ENCODE assay signal across 23 cellular contexts in the genomic region with DNA sequence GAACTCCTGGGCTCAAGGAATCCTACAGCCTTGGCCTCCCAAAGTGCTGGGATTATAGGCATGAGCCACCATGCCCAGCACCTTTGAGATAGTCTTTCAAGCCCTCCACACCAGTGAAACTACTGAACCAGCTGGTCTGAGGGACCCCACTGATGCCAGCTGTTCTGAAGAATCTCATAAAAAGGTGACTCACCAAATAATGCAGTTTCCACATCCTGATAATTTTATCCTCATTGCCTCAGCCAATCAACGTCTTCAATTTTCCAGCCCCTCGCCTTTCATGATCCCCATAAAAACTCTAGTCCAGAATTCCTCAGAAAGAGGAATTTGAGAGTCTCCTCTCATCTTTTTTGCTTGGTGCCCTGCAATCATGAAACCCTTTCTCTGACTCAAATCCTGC.
"Had no signal": no experiment of that assay in that cellular context is flagged by ENCODE, and none has a peak within 500 bp of the region (broad histone marks: within the 10 kb centered on the region; RNA-seq: fewer than 3 reads in every experiment).

No MANE protein-coding gene starts in this region.

- H3K4me3 Mint-ChIP-seq: activated CD4-positive, alpha-beta memory T cell treated with anti-CD3 and anti-CD28 coated beads for 36 hours; brain; nephron; stimulated activated naive CD8-positive, alpha-beta T cell treated with anti-CD3 and anti-CD28 coated beads, Interleukin-15, amount 100 ng/mL, for 72 hours; T-helper 1 cell treated with Interleukin-12 subunit alpha and Interleukin-12 subunit beta and Interleukin-4 antibody, amounts not matched to agents 30 μg/mL and 1 μg/mL, for 36 hours had no signal

- H3K36me3 Mint-ChIP-seq: activated CD4-positive, alpha-beta memory T cell treated with anti-CD3 and anti-CD28 coated beads for 36 hours; activated naive CD4-positive, alpha-beta T cell treated with anti-CD3 and anti-CD28 coated beads, Interleukin-2, amount 50 U/mL, for 72 hours; brain had no signal

- H3K4me1 Mint-ChIP-seq: nephron; stimulated activated naive CD8-positive, alpha-beta T cell treated with anti-CD3 and anti-CD28 coated beads, Interleukin-15, amount 100 ng/mL, for 72 hours had no signal

- ATAC-seq: activated naive CD4-positive, alpha-beta T cell treated with anti-CD3 and anti-CD28 coated beads, Interleukin-2, amount 50 U/mL, for 72 hours; left lung; pancreas; psoas muscle; stimulated activated naive CD8-positive, alpha-beta T cell treated with anti-CD3 and anti-CD28 coated beads, Interleukin-15, amount 100 ng/mL, for 72 hours had no signal

- H3K36me3 ChIP-seq: left lung, neutrophil, pancreas, right atrium auricular region, tibial artery had no signal

- H3K27me3 ChIP-seq: left lung, neutrophil, pancreas, right atrium auricular region, tibial artery had no signal

- H3K27ac Mint-ChIP-seq: activated CD4-positive, alpha-beta memory T cell treated with anti-CD3 and anti-CD28 coated beads for 36 hours; activated naive CD4-positive, alpha-beta T cell treated with anti-CD3 and anti-CD28 coated beads, Interleukin-2, amount 50 U/mL, for 72 hours; brain; nephron; stimulated activated naive CD8-positive, alpha-beta T cell treated with anti-CD3 and anti-CD28 coated beads, Interleukin-15, amount 100 ng/mL, for 72 hours; T-helper 1 cell treated with Interleukin-12 subunit alpha and Interleukin-12 subunit beta and Interleukin-4 antibody, amounts not matched to agents 30 μg/mL and 1 μg/mL, for 36 hours had no signal

- H3K4me3 ChIP-seq: left lung, lung, pancreas, psoas muscle, right atrium auricular region, tibial artery had no signal

- H3K27ac ChIP-seq: left lung, neutrophil, pancreas, psoas muscle, right atrium auricular region, tibial artery had no signal

- H3K4me1 ChIP-seq: left lung, pancreas, psoas muscle, right atrium auricular region, tibial artery had no signal

- H3K9me3 ChIP-seq: left lung, neutrophil, pancreas, psoas muscle, right atrium auricular region, tibial artery had no signal

- DNase-seq: activated CD4-positive, alpha-beta memory T cell treated with anti-CD3 and anti-CD28 coated beads for 36 hours; activated CD4-positive, alpha-beta T cell treated with anti-CD3 and anti-CD28 coated beads for 48 hours; activated CD4-positive, CD25-positive, alpha-beta regulatory T cell; activated gamma-delta T cell treated with Interleukin-2 at 50 U/mL for 16 hours; aorta; caudate nucleus; dermis blood vessel endothelial cell; effector CD8-positive, alpha-beta T cell; hippocampal formation; kidney glomerular epithelial cell; left lung; pancreas; psoas muscle; stimulated activated CD4-positive, alpha-beta T cell treated with anti-CD3 and anti-CD28 coated beads, Interleukin-1b, Interleukin-23, amount 100 ng/mL, for 48 hours; stimulated activated naive CD8-positive, alpha-beta T cell treated with anti-CD3 and anti-CD28 coated beads, Interleukin-15, amount 100 ng/mL, for 72 hours; tibial artery had no signal

- H3K9me3 Mint-ChIP-seq: brain, nephron had no signal

- H3K27me3 Mint-ChIP-seq: activated CD4-positive, alpha-beta memory T cell treated with anti-CD3 and anti-CD28 coated beads for 36 hours; brain; stimulated activated naive CD8-positive, alpha-beta T cell treated with anti-CD3 and anti-CD28 coated beads, Interleukin-15, amount 100 ng/mL, for 72 hours had no signal
